Comparison of ENCODE assay signal across 24 cellular contexts in the genomic region with DNA sequence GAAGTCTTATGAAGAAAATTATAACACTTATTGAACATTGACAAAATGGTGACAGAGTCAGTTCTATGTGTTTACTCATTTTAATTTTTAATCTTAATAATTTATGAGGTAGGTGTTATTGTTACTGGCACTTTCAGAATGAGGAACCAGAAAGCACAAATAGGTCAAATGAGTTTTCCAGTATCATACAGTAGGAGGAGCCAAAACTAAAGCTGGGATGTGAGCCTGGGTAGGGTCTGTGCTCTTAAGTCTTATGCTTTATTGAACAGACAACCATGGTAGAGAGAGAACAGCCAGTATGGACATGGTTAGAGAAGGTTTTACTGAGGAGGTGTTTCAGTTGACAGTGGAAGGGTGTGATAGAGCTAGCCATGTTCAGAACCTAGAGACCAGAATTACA.
A peak's percentile ranks its signal among the peaks of the same experiment; 100 is the strongest.
DNase-seq lines count a peak whose midpoint lies in the region; ATAC-seq and TF ChIP-seq lines count a peak whose summit lies in the region.
"Had no signal": no experiment of that assay in that cellular context is flagged by ENCODE, and none has a peak within 500 bp of the region (broad histone marks: within the 10 kb centered on the region; RNA-seq: fewer than 3 reads in every experiment).

No MANE protein-coding gene starts in this region.

- intact Hi-C loops in HCT116 (cut with micrococcal nuclease): no loop called here

- no peak overlapping the region for H3K4me3 Mint-ChIP-seq in glutamatergic neuron (ENCODE audit: unreplicated experiment)
- H3K4me3 Mint-ChIP-seq: activated CD4-positive, alpha-beta T cell treated with anti-CD3 and anti-CD28 coated beads for 36 hours; IgD-negative memory B cell; neural crest cell; stimulated activated naive CD8-positive, alpha-beta T cell treated with anti-CD3 and anti-CD28 coated beads, Interleukin-15, amount 100 ng/mL, for 72 hours had no signal

- H3K27ac ChIP-seq in HCT116 (ENCODE audit: low read depth, low read length): no peak overlapping the region
- H3K27ac ChIP-seq: left lung, SJSA1, skin epidermis, transverse colon had no signal

- H3K27me3 ChIP-seq in HCT116 (ENCODE audit: insufficient read depth, low read length): no peaks in the 10 kb centered on the region
- H3K27me3 ChIP-seq: left lung, transverse colon had no signal

- no peaks in the 10 kb centered on the region for H3K79me2 ChIP-seq in HCT116 (ENCODE audit: insufficient read depth, low read length)

- H3K9me2 ChIP-seq in HCT116 (ENCODE audit: insufficient read depth): no peaks in the 10 kb centered on the region

- no peaks in the 10 kb centered on the region for H3K27me3 Mint-ChIP-seq in glutamatergic neuron (ENCODE audit: unreplicated experiment)
- H3K27me3 Mint-ChIP-seq: activated CD4-positive, alpha-beta T cell treated with anti-CD3 and anti-CD28 coated beads for 36 hours; IgD-negative memory B cell; stimulated activated naive CD8-positive, alpha-beta T cell treated with anti-CD3 and anti-CD28 coated beads, Interleukin-15, amount 100 ng/mL, for 72 hours had no signal

- no peak overlapping the region for H3K27ac Mint-ChIP-seq in glutamatergic neuron (ENCODE audit: unreplicated experiment)
- H3K27ac Mint-ChIP-seq: activated CD4-positive, alpha-beta T cell treated with anti-CD3 and anti-CD28 coated beads for 36 hours; activated T-helper 2 cell treated with anti-CD3 and anti-CD28 coated beads, Interferon-gamma antibody, Interleukin-2, Interleukin-4, amounts not matched to agents 10 μg/mL and 5 μg/mL and 100 μg/mL, durations not matched to agents 14 hours and 24 hours and 36 hours; IgD-negative memory B cell; progenitor cell of endocrine pancreas; stimulated activated naive CD8-positive, alpha-beta T cell treated with anti-CD3 and anti-CD28 coated beads, Interleukin-15, amount 100 ng/mL, for 72 hours had no signal

- CTCF ChIA-PET in HCT116 (lab: Charles Lee): no interaction called here

- TF ChIP-seq RAD21 in HCT116 (IDR thresholded peaks at IDR 0.05; ENCODE audit: low read depth): peak; percentile 57

- no peaks in the 10 kb centered on the region for H3K36me3 ChIP-seq in HCT116 (ENCODE audit: control insufficient read depth in 1 of 2, insufficient read depth in 2 of 2, low read length in 2 of 2)
- H3K36me3 ChIP-seq: left lung, SJSA1, transverse colon had no signal

- RAD21 ChIA-PET in HCT116 (lab: Charles Lee; ENCODE audit: low non-redundant PET in 1 of 2, low total read pairs in 2 of 2, uncharacterized antibody in 2 of 2, unreplicated experiment in 2 of 2): no interaction called here

- H3K9me3 Mint-ChIP-seq in glutamatergic neuron (ENCODE audit: unreplicated experiment): no peaks in the 10 kb centered on the region
- H3K9me3 Mint-ChIP-seq: activated T-helper 2 cell treated with anti-CD3 and anti-CD28 coated beads, Interferon-gamma antibody, Interleukin-2, Interleukin-4, amounts not matched to agents 10 μg/mL and 5 μg/mL and 100 μg/mL, durations not matched to agents 14 hours and 24 hours and 36 hours; neural crest cell had no signal

- no peak overlapping the region for H3K9ac ChIP-seq in HCT116 (ENCODE audit: low read length)

- in situ Hi-C loops in SK-MEL-5 (cut with HindIII; ENCODE audit: low pct_unique_long_range_greater_than_20kb, low sequenced_read_pairs) (no loop called here), GM13977 (cut with MboI; ENCODE audit: low pct_unique_long_range_greater_than_20kb, low sequenced_read_pairs, unreplicated experiment) (no loop called here)

- no peaks in the 10 kb centered on the region for H3K36me3 Mint-ChIP-seq in glutamatergic neuron (ENCODE audit: unreplicated experiment)

- peak; percentile 1 for DNase-seq in DMS153 (lab: John Stamatoyannopoulos, UW)
- no peak for DNase-seq in DMS153 treated with DMSO at 0.1 percent for 48 hours (lab: John Stamatoyannopoulos, UW; ENCODE audit: unreplicated experiment)
- DNase-seq in HCT116 (ENCODE audit: low read depth, low spot score): peak; percentile 4
- peak; percentile 39 for DNase-seq in SK-MEL-5 (ENCODE audit: low read depth, low spot score)
- DNase-seq in iPS DF 4.7 (ENCODE audit: extremely low read depth, low spot score): peak; percentile 9
- no peak for DNase-seq in GM13977 (ENCODE audit: low spot score)
- no peak for DNase-seq in islet precursor cell
- no peak for DNase-seq in glutamatergic neuron
- DNase-seq: activated CD4-positive, alpha-beta T cell treated with anti-CD3 and anti-CD28 coated beads for 36 hours; dermis blood vessel endothelial cell; GF-D8; HCEC 1CT; left lung; NCI-H2081; NCI-H510A treated with DMSO at 0.1 percent for 48 hours; stimulated activated CD4-positive, alpha-beta T cell treated with anti-CD3 and anti-CD28 coated beads, Interleukin-4, amount 100 ng/mL, for 1 hour; stimulated activated naive CD8-positive, alpha-beta T cell treated with anti-CD3 and anti-CD28 coated beads, Interleukin-15, amount 100 ng/mL, for 72 hours; transverse colon had no signal

- no peak for TF ChIP-seq POLR2A in HCT116 (IDR thresholded peaks at IDR 0.05; ENCODE audit: borderline replicate concordance, extremely low read depth, insufficient read depth, insufficient read length)

- POLR2A ChIA-PET in HCT116 (lab: Charles Lee): no interaction called here

- no peaks in the 10 kb centered on the region for H4K20me1 ChIP-seq in HCT116 (ENCODE audit: insufficient read depth)

- H3K9me3 ChIP-seq in HCT116 (ENCODE audit: control insufficient read depth in 1 of 2, insufficient read depth in 1 of 2, low read depth in 1 of 2, low read length in 2 of 2): no peaks in the 10 kb centered on the region
- H3K9me3 ChIP-seq: left lung, transverse colon had no signal

- no TSS peak for BruUV-seq in HCT116 (replicated peaks; lab: Mats Ljungman, UMichigan)

- peak; percentile 46; the same call in 1 of the 2 replicates for ATAC-seq in HCT116
- ATAC-seq: activated CD4-positive, alpha-beta T cell treated with anti-CD3 and anti-CD28 coated beads for 36 hours; stimulated activated naive CD8-positive, alpha-beta T cell treated with anti-CD3 and anti-CD28 coated beads, Interleukin-15, amount 100 ng/mL, for 72 hours had no signal

- H3K4me3 ChIP-seq in HCT116 (replicated peaks in 1 of 2; ENCODE audit: low read depth in 1 of 2, low read length in 2 of 2): no peak overlapping the region
- H3K4me3 ChIP-seq: left lung, SJSA1, skin epidermis, transverse colon had no signal

- H2AFZ ChIP-seq in HCT116 (ENCODE audit: low read depth, low read length, poor library complexity, severe bottlenecking): no peak overlapping the region

- H3K4me2 ChIP-seq in HCT116 (ENCODE audit: low read length): no peak overlapping the region

- peak in 2 of 3 experiments; percentile 7 to 20; a peak in 2 of 6 replicates for TF ChIP-seq CTCF in HCT116 (IDR thresholded peaks at IDR 0.05 in 2 of 3, conservative IDR thresholded peaks at IDR 0.05 in 1 of 3; ENCODE audit: borderline replicate concordance in 1 of 3, insufficient read depth in 1 of 3, low read depth in 2 of 3, low read length in 2 of 3)
- no peak for TF ChIP-seq CTCF in GM13977 (IDR thresholded peaks at IDR 0.05; ENCODE audit: extremely low read depth, insufficient read depth, missing control alignments)
- TF ChIP-seq CTCF in glutamatergic neuron (IDR thresholded peaks at IDR 0.05; ENCODE audit: partially characterized antibody, unreplicated experiment): no peak

- no peaks in the 10 kb centered on the region for H3K4me1 Mint-ChIP-seq in glutamatergic neuron (ENCODE audit: low read depth, unreplicated experiment)
- H3K4me1 Mint-ChIP-seq: activated CD4-positive, alpha-beta T cell treated with anti-CD3 and anti-CD28 coated beads for 36 hours; IgD-negative memory B cell; neural crest cell; stimulated activated naive CD8-positive, alpha-beta T cell treated with anti-CD3 and anti-CD28 coated beads, Interleukin-15, amount 100 ng/mL, for 72 hours had no signal

- H3K4me1 ChIP-seq in HCT116 (ENCODE audit: control insufficient read depth in 1 of 2, insufficient read depth in 2 of 2, low read length in 2 of 2): no peaks in the 10 kb centered on the region
- H3K4me1 ChIP-seq: left lung, SJSA1, transverse colon had no signal

TF ChIP-seq in HCT116, 20 proteins besides CTCF, POLR2A, EP300 and RAD21 (continues in another document):
- TF ChIP-seq ZFX (IDR thresholded peaks at IDR 0.05) (no peak), ZNF274 (IDR thresholded peaks at IDR 0.05; ENCODE audit: low read depth, low read length) (no peak), POLR2AphosphoS5 (IDR thresholded peaks at IDR 0.05; ENCODE audit: low read depth, low read length) (no peak), CBX3 (IDR thresholded peaks at IDR 0.05; ENCODE audit: low read depth) (no peak), TCF7L2 (IDR thresholded peaks at IDR 0.05; ENCODE audit: borderline replicate concordance, extremely low read depth, insufficient read depth, insufficient read length) (no peak)
- TF ChIP-seq, protein P1, sequence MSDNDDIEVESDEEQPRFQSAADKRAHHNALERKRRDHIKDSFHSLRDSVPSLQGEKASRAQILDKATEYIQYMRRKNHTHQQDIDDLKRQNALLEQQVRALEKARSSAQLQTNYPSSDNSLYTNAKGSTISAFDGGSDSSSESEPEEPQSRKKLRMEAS (IDR thresholded peaks at IDR 0.05): no peak
- TF ChIP-seq, protein P2, sequence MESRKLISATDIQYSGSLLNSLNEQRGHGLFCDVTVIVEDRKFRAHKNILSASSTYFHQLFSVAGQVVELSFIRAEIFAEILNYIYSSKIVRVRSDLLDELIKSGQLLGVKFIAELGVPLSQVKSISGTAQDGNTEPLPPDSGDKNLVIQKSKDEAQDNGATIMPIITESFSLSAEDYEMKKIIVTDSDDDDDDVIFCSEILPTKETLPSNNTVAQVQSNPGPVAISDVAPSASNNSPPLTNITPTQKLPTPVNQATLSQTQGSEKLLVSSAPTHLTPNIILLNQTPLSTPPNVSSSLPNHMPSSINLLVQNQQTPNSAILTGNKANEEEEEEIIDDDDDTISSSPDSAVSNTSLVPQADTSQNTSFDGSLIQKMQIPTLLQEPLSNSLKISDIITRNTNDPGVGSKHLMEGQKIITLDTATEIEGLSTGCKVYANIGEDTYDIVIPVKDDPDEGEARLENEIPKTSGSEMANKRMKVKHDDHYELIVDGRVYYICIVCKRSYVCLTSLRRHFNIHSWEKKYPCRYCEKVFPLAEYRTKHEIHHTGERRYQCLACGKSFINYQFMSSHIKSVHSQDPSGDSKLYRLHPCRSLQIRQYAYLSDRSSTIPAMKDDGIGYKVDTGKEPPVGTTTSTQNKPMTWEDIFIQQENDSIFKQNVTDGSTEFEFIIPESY (IDR thresholded peaks at IDR 0.05; ENCODE audit: extremely low read depth, insufficient replicate concordance, low read length): no peak

Comparison
In these comparisons a context has a peak if more than half of its experiments do, and no peak if none do; other contexts are left out.
1. DNase-seq: peak in DMS153 (single experiment), HCT116 (single experiment), SK-MEL-5 (single experiment) and iPS DF 4.7 (single experiment); none in DMS153 treated with DMSO at 0.1 percent for 48 hours (single experiment), GM13977 (single experiment), islet precursor cell (single experiment) and glutamatergic neuron (single experiment).
2. CTCF ChIP-seq: peak in HCT116 (2 of 3); none in GM13977 (single experiment) and glutamatergic neuron (single experiment).